In the genomic region with DNA sequence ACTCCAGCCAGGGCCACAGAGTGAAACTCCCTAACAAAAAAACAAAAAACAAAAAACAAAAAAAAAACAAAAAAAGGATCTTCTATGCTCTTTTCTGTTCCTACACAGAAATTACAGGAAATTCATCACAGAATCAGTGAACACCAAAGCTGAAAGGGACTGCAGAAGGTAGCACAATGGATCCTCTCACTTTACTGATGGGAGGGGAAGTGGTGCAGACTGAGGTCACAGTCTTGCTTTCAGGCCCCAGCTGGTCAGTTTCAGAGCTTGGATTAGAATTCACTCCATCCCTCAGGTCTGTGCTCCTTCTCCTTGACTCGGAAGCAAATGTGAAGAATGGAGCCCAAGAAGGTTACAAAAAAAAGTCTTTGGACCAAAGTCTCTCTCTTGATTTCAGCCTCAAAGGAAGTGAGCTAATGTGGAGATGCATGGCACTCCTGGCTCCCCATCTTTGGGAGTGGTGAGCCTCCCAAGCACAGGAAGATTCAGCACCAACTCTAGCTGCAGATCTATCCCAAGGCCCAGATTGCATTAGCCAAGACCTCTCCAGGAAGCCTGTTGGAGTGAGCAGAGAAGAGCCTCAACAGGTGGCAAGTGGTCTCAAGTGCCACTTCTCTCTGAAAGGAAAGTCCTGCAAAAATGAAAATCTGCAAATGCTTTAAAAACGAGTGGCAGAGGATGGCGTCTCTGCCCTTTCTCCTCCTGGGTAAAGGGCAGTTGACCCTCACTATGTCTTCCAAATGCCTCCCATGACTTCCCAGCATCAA, we compare ENCODE assay signal across 10 cellular contexts.
DNase-seq lines count a peak whose midpoint lies in the region; ATAC-seq and TF ChIP-seq lines count a peak whose summit lies in the region.
"Had no signal": no experiment of that assay in that cellular context is flagged by ENCODE, and none has a peak within 500 bp of the region (broad histone marks: within the 10 kb centered on the region; RNA-seq: fewer than 3 reads in every experiment).

No MANE protein-coding gene starts in this region.

- H3K4me1 Mint-ChIP-seq in activated CD4-positive, alpha-beta T cell treated with anti-CD3 and anti-CD28 coated beads, Interleukin-2, amount 10 ng/mL, durations not matched to agents 7 days and 5 days: peaks cover 58% of the 10 kb centered on the region
- peaks cover 34 to 51% of the 10 kb centered on the region in 2 donors for H3K4me1 Mint-ChIP-seq in stimulated activated naive B cell treated with anti-CD40 and anti-IgM and Interleukin-4, amounts not matched to agents 10 μg/mL and 1 μg/mL and 100 μg/mL, for 72 hours

- DNase-seq in activated CD4-positive, alpha-beta T cell treated with anti-CD3 and anti-CD28 coated beads, Interleukin-2, amount 10 ng/mL, durations not matched to agents 7 days and 5 days: no peak
- DNase-seq in activated CD4-positive, alpha-beta T cell treated with anti-CD3 and anti-CD28 coated beads, Interleukin-2, amount 50 U/mL, for 1 hour: no peak
- DNase-seq in stimulated activated naive B cell treated with anti-CD40 and anti-IgM and Interleukin-4, amounts not matched to agents 10 μg/mL and 1 μg/mL and 100 μg/mL, for 72 hours: no peak
- DNase-seq in mucosa of gallbladder (ENCODE audit: low spot score) (no peak), ecto neural progenitor cell (ENCODE audit: low spot score) (no peak)
- no peak for DNase-seq in activated CD4-positive, CD25-positive, alpha-beta regulatory T cell treated with anti-CD3 and anti-CD28 coated beads, Interleukin-2, amount 50 U/mL, for 72 hours
- DNase-seq: glutamatergic neuron had no signal

- peaks cover 3% of the 10 kb centered on the region for H3K9me3 Mint-ChIP-seq in activated CD4-positive, alpha-beta T cell treated with anti-CD3 and anti-CD28 coated beads, Interleukin-2, amount 10 ng/mL, durations not matched to agents 7 days and 5 days
- no peaks in the 10 kb centered on the region for H3K9me3 Mint-ChIP-seq in stimulated activated naive B cell treated with anti-CD40 and anti-IgM and Interleukin-4, amounts not matched to agents 10 μg/mL and 1 μg/mL and 100 μg/mL, for 72 hours

- H3K4me3 Mint-ChIP-seq in activated CD4-positive, alpha-beta T cell treated with anti-CD3 and anti-CD28 coated beads, Interleukin-2, amount 10 ng/mL, durations not matched to agents 7 days and 5 days: no peak overlapping the region
- H3K4me3 Mint-ChIP-seq in stimulated activated naive B cell treated with anti-CD40 and anti-IgM and Interleukin-4, amounts not matched to agents 10 μg/mL and 1 μg/mL and 100 μg/mL, for 72 hours: peak overlapping the region in 1 of 2 donors; percentile 55

- no peak overlapping the region for H3K27ac ChIP-seq in KMS-11
- H3K27ac ChIP-seq: cardiac muscle cell had no signal

- peaks cover 10% of the 10 kb centered on the region for H3K36me3 Mint-ChIP-seq in activated CD4-positive, alpha-beta T cell treated with anti-CD3 and anti-CD28 coated beads, Interleukin-2, amount 10 ng/mL, durations not matched to agents 7 days and 5 days (ENCODE audit: low read depth)
- H3K36me3 Mint-ChIP-seq in stimulated activated naive B cell treated with anti-CD40 and anti-IgM and Interleukin-4, amounts not matched to agents 10 μg/mL and 1 μg/mL and 100 μg/mL, for 72 hours: peaks cover 0 to 4% of the 10 kb centered on the region in 2 donors

- no peak for TF ChIP-seq CTCF in KMS-11 (conservative IDR thresholded peaks at IDR 0.05; ENCODE audit: low read depth, low read length)

- POLR2A ChIA-PET in activated CD4-positive, alpha-beta T cell treated with anti-CD3 and anti-CD28 coated beads, Interleukin-2, amount 10 ng/mL, durations not matched to agents 7 days and 5 days (lab: Charles Lee): no interaction called here

- no peaks in the 10 kb centered on the region for H3K27me3 Mint-ChIP-seq in activated CD4-positive, alpha-beta T cell treated with anti-CD3 and anti-CD28 coated beads, Interleukin-2, amount 10 ng/mL, durations not matched to agents 7 days and 5 days
- H3K27me3 Mint-ChIP-seq in stimulated activated naive B cell treated with anti-CD40 and anti-IgM and Interleukin-4, amounts not matched to agents 10 μg/mL and 1 μg/mL and 100 μg/mL, for 72 hours: no peaks in the 10 kb centered on the region

- peaks cover 69% of the 10 kb centered on the region for H3K4me1 ChIP-seq in KMS-11 (ENCODE audit: low read depth, poor library complexity, severe bottlenecking)

- H3K79me2 ChIP-seq in KMS-11 (ENCODE audit: insufficient read depth, low read depth): no peaks in the 10 kb centered on the region

- H3K4me2 ChIP-seq in KMS-11: peak overlapping the region; percentile 56

- no peak overlapping the region for H3K9ac ChIP-seq in KMS-11

- H2AFZ ChIP-seq in KMS-11 (ENCODE audit: low read depth): no peak overlapping the region

- no peaks in the 10 kb centered on the region for H3K36me3 ChIP-seq in KMS-11 (ENCODE audit: insufficient read depth)
- H3K36me3 ChIP-seq: cardiac muscle cell had no signal

- H4K20me1 ChIP-seq in KMS-11 (ENCODE audit: insufficient read depth): no peaks in the 10 kb centered on the region

- H3K27ac Mint-ChIP-seq in activated CD4-positive, alpha-beta T cell treated with anti-CD3 and anti-CD28 coated beads, Interleukin-2, amount 10 ng/mL, durations not matched to agents 7 days and 5 days: peak overlapping the region; percentile 84
- H3K27ac Mint-ChIP-seq in stimulated activated naive B cell treated with anti-CD40 and anti-IgM and Interleukin-4, amounts not matched to agents 10 μg/mL and 1 μg/mL and 100 μg/mL, for 72 hours: peak overlapping the region; percentile 72

- ATAC-seq in GM21723 (IDR thresholded peaks at IDR 0.05; ENCODE audit: unreplicated experiment): peak; percentile 53
- peak in 1 of 2 donors; percentile 29 for ATAC-seq in stimulated activated naive B cell treated with anti-CD40 and anti-IgM and Interleukin-4, amounts not matched to agents 10 μg/mL and 1 μg/mL and 100 μg/mL, for 72 hours (replicated peaks)

- CTCF ChIA-PET in activated CD4-positive, alpha-beta T cell treated with anti-CD3 and anti-CD28 coated beads, Interleukin-2, amount 10 ng/mL, durations not matched to agents 7 days and 5 days (lab: Charles Lee): interaction anchor here (1.2 to 1.5 kb wide), 2 partner anchors 15 to 16 kb away, joined by 3 to 6 read pairs; no protein-coding TSS in a partner anchor

- no peaks in the 10 kb centered on the region for H3K27me3 ChIP-seq in KMS-11 (ENCODE audit: insufficient read depth, low read depth)
- H3K27me3 ChIP-seq: cardiac muscle cell had no signal

- no peak overlapping the region for H3K4me3 ChIP-seq in KMS-11 (IDR thresholded peaks at IDR 0.05; ENCODE audit: insufficient read depth, low read depth, low read length)
- H3K4me3 ChIP-seq: cardiac muscle cell had no signal
